Comparison of ENCODE assay signal across 9 cellular contexts in the genomic region with DNA sequence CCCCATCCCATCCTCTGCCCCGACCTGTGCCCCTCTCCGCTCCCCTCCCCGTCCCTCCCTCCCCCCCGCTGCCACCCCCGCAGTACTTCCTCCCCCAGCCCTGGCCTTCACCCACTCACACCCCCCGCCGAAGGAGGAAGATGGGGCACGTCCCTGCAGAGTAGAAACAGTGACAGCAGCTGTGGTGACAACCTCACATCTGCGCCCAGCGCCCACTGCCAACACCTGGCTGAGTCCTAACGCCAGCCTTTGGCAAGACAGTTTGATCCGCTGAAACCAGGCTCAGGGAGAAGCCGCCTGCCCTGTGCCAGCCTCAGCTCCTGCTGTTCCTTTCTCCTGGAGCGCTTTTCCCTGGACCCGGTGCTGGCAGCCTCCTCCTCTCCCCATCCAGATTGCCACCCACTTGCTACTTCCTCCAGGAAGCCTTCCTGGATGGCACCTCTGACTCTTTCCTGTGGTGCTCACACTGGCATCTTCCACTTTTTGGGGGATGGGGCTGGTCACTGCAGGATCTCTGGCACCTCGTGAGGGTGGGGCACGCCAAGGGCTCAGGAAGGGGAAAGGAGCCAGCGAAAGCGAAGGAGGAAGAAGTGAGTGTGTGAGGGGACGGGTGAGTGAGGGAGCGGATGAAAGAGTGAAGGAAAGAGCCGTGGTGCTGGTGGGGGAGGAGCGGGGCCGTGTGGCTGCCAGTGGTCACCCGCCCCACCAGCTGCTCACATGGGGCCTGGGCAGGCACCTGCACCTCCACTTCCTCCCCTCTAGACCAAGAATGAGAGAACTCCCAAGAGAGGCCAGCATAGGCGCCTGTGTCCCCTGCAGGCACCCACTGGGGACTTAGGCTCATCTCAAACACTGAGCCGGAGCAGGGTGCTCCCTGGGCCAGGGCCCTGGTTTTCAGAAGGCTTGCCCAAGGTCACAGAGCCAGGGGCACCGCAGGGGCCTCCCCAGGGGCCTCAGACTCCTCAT. TPM values are rescaled to one million over a fixed set of nuclear protein-coding genes. Genes with fewer than 3 reads are reported as not detected.
DNase-seq lines count a peak whose midpoint lies in the region; ATAC-seq, FAIRE-seq and TF ChIP-seq lines count a peak whose summit lies in the region.
"Had no signal": no experiment of that assay in that cellular context is flagged by ENCODE, and none has a peak within 500 bp of the region (broad histone marks: within the 10 kb centered on the region; RNA-seq: fewer than 3 reads in every experiment).

No MANE protein-coding gene starts in this region.

- no peak for TF ChIP-seq EP300 in A549 (IDR thresholded peaks at IDR 0.05)

- CTCF ChIA-PET in A549 (lab: Yijun Ruan, JAX) (interaction anchor here (1.0 kb wide), 1 partner anchor 43 kb away, joined by 3 read pairs; no protein-coding TSS in a partner anchor), PC-9 (lab: Charles Lee) (no interaction called here)

- H2AFZ ChIP-seq in PC-9: no peak overlapping the region

- POLR2A ChIA-PET in A549 (lab: Yijun Ruan, JAX): no interaction called here
- POLR2A ChIA-PET in PC-9 (lab: Charles Lee; ENCODE audit: unreplicated experiment): interaction anchor here (0.7 kb wide), 1 partner anchor 1049 kb away, joined by 3 read pairs; no protein-coding TSS in a partner anchor

- H3K36me3 ChIP-seq in BE2C (no peaks in the 10 kb centered on the region), PC-9 (ENCODE audit: low read depth) (no peaks in the 10 kb centered on the region), upper lobe of right lung (no peaks in the 10 kb centered on the region)
- H3K36me3 ChIP-seq: ascending aorta had no signal

- H3K4me3 ChIP-seq in A549 (no peak overlapping the region), NB4 (ENCODE audit: low read depth, low read length) (no peak overlapping the region), BE2C (ENCODE audit: low read depth, low read length) (no peak overlapping the region), PC-9 (no peak overlapping the region), upper lobe of right lung (no peak overlapping the region)
- H3K4me3 ChIP-seq: ascending aorta had no signal

- TF ChIP-seq RAD21 in A549 (conservative IDR thresholded peaks at IDR 0.05 in 1 of 2, IDR thresholded peaks at IDR 0.05 in 1 of 2): no peak

- H3K4me1 ChIP-seq in A549: no peaks in the 10 kb centered on the region
- peaks cover 15% of the 10 kb centered on the region for H3K4me1 ChIP-seq in BE2C
- H3K4me1 ChIP-seq in PC-9 (replicated peaks; ENCODE audit: insufficient read depth): no peaks in the 10 kb centered on the region
- no peaks in the 10 kb centered on the region for H3K4me1 ChIP-seq in upper lobe of right lung
- H3K4me1 ChIP-seq: ascending aorta had no signal

- ATAC-seq in A549: no peak
- ATAC-seq in GM18907 (IDR thresholded peaks at IDR 0.05; ENCODE audit: unreplicated experiment): peak; percentile 48
- no peak for ATAC-seq in upper lobe of right lung

- 85% methylated on average over 21 of the region's 28 CpGs for WGBS in A549 (ENCODE audit: missing lambda C conversion rate)

- H3F3A ChIP-seq in PC-9 (ENCODE audit: insufficient read depth, low read depth): no peaks in the 10 kb centered on the region

- BruUV-seq in PC-9 (replicated peaks; lab: Mats Ljungman, UMichigan): no TSS peak

- H3K4me2 ChIP-seq in A549: no peak overlapping the region
- H3K4me2 ChIP-seq in PC-9: no peak overlapping the region

- H4K20me1 ChIP-seq in PC-9 (ENCODE audit: insufficient read depth): 0 out of 2 replicates have a peak, but pooled peaks cover 8% of the 10 kb centered on the region

- intact Hi-C loops in PC-9 (cut with micrococcal nuclease; ENCODE audit: unreplicated experiment) (no loop called here), upper lobe of right lung (cut with DNase I) (no loop called here)

- DNase-seq in A549 (ENCODE audit: low read depth in 1 of 2, low spot score in 1 of 2) (no peak), NB4 (ENCODE audit: low read depth) (peak; percentile 70), germinal center (ENCODE audit: low spot score) (peak; percentile 81), BE2C (no peak), PC-9 (no peak), RCC 7860 (ENCODE audit: low spot score) (no peak), upper lobe of right lung (no peak)

- TF ChIP-seq CTCF in A549 (IDR thresholded peaks at IDR 0.05) (no peak), NB4 (IDR thresholded peaks at IDR 0.05; ENCODE audit: low read depth, low read length) (no peak), BE2C (IDR thresholded peaks at IDR 0.05; ENCODE audit: low read depth, low read length) (no peak), PC-9 (conservative IDR thresholded peaks at IDR 0.05) (no peak), upper lobe of right lung (IDR thresholded peaks at IDR 0.05) (no peak)

- no peaks in the 10 kb centered on the region for H3K27me3 ChIP-seq in BE2C
- no peaks in the 10 kb centered on the region for H3K27me3 ChIP-seq in PC-9 (ENCODE audit: insufficient read depth, low read depth)
- H3K27me3 ChIP-seq in upper lobe of right lung: no peaks in the 10 kb centered on the region
- H3K27me3 ChIP-seq: ascending aorta had no signal

- FAIRE-seq in A549 (lab: Jason Lieb, UNC) (no peak), RCC 7860 (lab: Jason Lieb, UNC) (no peak)

- H3K9me3 ChIP-seq in A549 (no peaks in the 10 kb centered on the region), BE2C (no peaks in the 10 kb centered on the region), PC-9 (ENCODE audit: insufficient read depth, low read depth) (no peaks in the 10 kb centered on the region), upper lobe of right lung (no peaks in the 10 kb centered on the region)
- H3K9me3 ChIP-seq: ascending aorta had no signal

- no peaks in the 10 kb centered on the region for H3K9me2 ChIP-seq in PC-9 (ENCODE audit: insufficient read depth)

- H3K79me2 ChIP-seq in PC-9 (ENCODE audit: low read depth): no peaks in the 10 kb centered on the region

- H3K27ac ChIP-seq in A549 (no peak overlapping the region), PC-9 (no peak overlapping the region), upper lobe of right lung (no peak overlapping the region)
- H3K27ac ChIP-seq: ascending aorta had no signal

- TF ChIP-seq POLR2A in A549 (IDR thresholded peaks at IDR 0.05; ENCODE audit: low read length) (no peak), NB4 (IDR thresholded peaks at IDR 0.05; ENCODE audit: extremely low read depth, insufficient read length) (no peak)

TF ChIP-seq in A549, 52 proteins besides CTCF, POLR2A, EP300 and RAD21:
- TF ChIP-seq ZFP36 (IDR thresholded peaks at IDR 0.05; ENCODE audit: borderline replicate concordance, partially characterized antibody): peak; percentile 96
- no peak for TF ChIP-seq RNF2 (IDR thresholded peaks at IDR 0.05; ENCODE audit: borderline replicate concordance, low read depth)
- no peak for TF ChIP-seq RCOR1 (IDR thresholded peaks at IDR 0.05; ENCODE audit: low read depth, low read length)

RNA-seq across cellular contexts. Expression of a gene that starts 27.0 kb away (rescaled TPM):
- polyA plus RNA-seq in A549 (2011; rRNA removed) (0.28 and 0.36 TPM in 2 replicates), A549 (2017; fragmentation: RNase III; extraction: RNeasy Plus Mini Kit Qiagen cat#74134 plus additional on column Dnase treatment) (2.1 to 2.8 TPM (median 2.5 TPM) in 3 replicates)
- 2.0 and 2.9 TPM in 2 replicates for polyA plus RNA-seq in A549 (2012; cell fraction: cytosol; rRNA removed)
- polyA plus RNA-seq in A549 (2012; cell fraction: nucleus; rRNA removed): 3.9 and 6.5 TPM in 2 replicates
- 0.68 and 0.79 TPM in 2 replicates for polyA minus RNA-seq in A549 (2011; rRNA and poly(A)+ RNA removed)
- polyA plus RNA-seq in BE2C (2012; ENCODE audit: insufficient read depth, insufficient read length, low read depth): 3.9 TPM
- total RNA-seq in PC-9 (2021) (19.7 and 20.0 TPM in 2 replicates), upper lobe of right lung (8.4 TPM)

Comparison
In these comparisons a context has a peak if more than half of its experiments do, and no peak if none do; other contexts are left out.
1. DNase-seq: peak in NB4 (single experiment) and germinal center (single experiment); none in A549 (0 of 2), BE2C (single experiment), PC-9 (0 of 2), RCC 7860 (single experiment) and upper lobe of right lung (single experiment).